ENCODE assay signal across 17 cellular contexts in genomic region chr4:10084651-10085320, GRCh38. TPM values are rescaled to one million over a fixed set of nuclear protein-coding genes. Genes with fewer than 3 reads are reported as not detected.
DNase-seq lines count a peak whose midpoint lies in the region; ATAC-seq and TF ChIP-seq lines count a peak whose summit lies in the region.
"Had no signal": no experiment of that assay in that cellular context is flagged by ENCODE, and none has a peak within 500 bp of the region (broad histone marks: within the 10 kb centered on the region; RNA-seq: fewer than 3 reads in every experiment).

No MANE protein-coding gene starts in this region.

- POLR2A ChIA-PET in RWPE1 (lab: Yijun Ruan, JAX; ENCODE audit: low non-redundant PET), result no interaction called here

- CTCF ChIA-PET in RWPE1 (lab: Yijun Ruan, JAX), result no interaction called here

- ATAC-seq in Right ventricle myocardium inferior (peak; percentile 52), HG03439 (IDR thresholded peaks at IDR 0.05; ENCODE audit: unreplicated experiment) (no peak)
- ATAC-seq: pancreas had no signal

- DNase-seq in AG10803 (ENCODE audit: low read depth) (peak; percentile 32), RWPE1 (ENCODE audit: low spot score) (no peak), Right ventricle myocardium inferior (ENCODE audit: missing footprints) (peak; percentile 68), nephron progenitor cell (no peak), T-helper 2 cell (no peak), DMS53 (lab: John Stamatoyannopoulos, UW) (no peak)
- DNase-seq in stimulated activated CD4-positive, alpha-beta T cell treated with anti-CD3 and anti-CD28 coated beads, Interleukin-15, amount 100 ng/mL, for 24 hours, result no peak
- DNase-seq: DMS79; Kasumi-1; NCI-H1694; NCI-H526; stimulated activated CD4-positive, alpha-beta T cell treated with anti-CD3 and anti-CD28 coated beads, Interleukin-1b, Interleukin-23, amount 100 ng/mL, for 48 hours; T1000 had no signal

- no peak overlapping the region for H3K4me3 ChIP-seq in AG10803 (ENCODE audit: low read length)
- H3K4me3 ChIP-seq: hepatocyte, lung, pancreas had no signal

- H3K4me1 Mint-ChIP-seq in nephron progenitor cell, result peaks cover 10% of the 10 kb centered on the region

- TF ChIP-seq CTCF in AG10803 (conservative IDR thresholded peaks at IDR 0.05; ENCODE audit: low read length), result no peak
- TF ChIP-seq CTCF in RWPE1 (conservative IDR thresholded peaks at IDR 0.05; ENCODE audit: low read depth), result no peak
- TF ChIP-seq CTCF in nephron progenitor cell (IDR thresholded peaks at IDR 0.05), result no peak

- peak overlapping the region; percentile 88 for H3K27ac Mint-ChIP-seq in nephron progenitor cell

- H3K27ac ChIP-seq in RWPE1, result peak overlapping the region; percentile 98
- H3K27ac ChIP-seq: hepatocyte, pancreas had no signal

- H3K36me3 Mint-ChIP-seq in nephron progenitor cell (ENCODE audit: low read depth), result peaks cover 49% of the 10 kb centered on the region

- H3K4me3 Mint-ChIP-seq in nephron progenitor cell, result no peak overlapping the region

- intact Hi-C loops in Right ventricle myocardium inferior (cut with DNase I), result loop anchor here (2.0 kb wide), 1 partner anchor 32 kb away; the partner anchor contains the start of gene WDR1

- no peaks in the 10 kb centered on the region for H3K9me3 Mint-ChIP-seq in nephron progenitor cell

- no peaks in the 10 kb centered on the region for H3K27me3 Mint-ChIP-seq in nephron progenitor cell (ENCODE audit: low read depth, poor library complexity)

RNA-seq across cellular contexts. Expression of gene WDR1, which starts 31.8 kb away (rescaled TPM):
- total RNA-seq in Right ventricle myocardium inferior, result 210 TPM

Comparison
In these comparisons a context has a peak if more than half of its experiments do, and no peak if none do; other contexts are left out.
1. DNase-seq: peak in AG10803 (single experiment) and Right ventricle myocardium inferior (single experiment); none in RWPE1 (single experiment), nephron progenitor cell (single experiment), T-helper 2 cell (0 of 5), DMS53 (single experiment) and stimulated activated CD4-positive, alpha-beta T cell treated with anti-CD3 and anti-CD28 coated beads, Interleukin-15, amount 100 ng/mL, for 24 hours (single experiment).